8 cellular contexts compared by ENCODE assay signal in the genomic region with DNA sequence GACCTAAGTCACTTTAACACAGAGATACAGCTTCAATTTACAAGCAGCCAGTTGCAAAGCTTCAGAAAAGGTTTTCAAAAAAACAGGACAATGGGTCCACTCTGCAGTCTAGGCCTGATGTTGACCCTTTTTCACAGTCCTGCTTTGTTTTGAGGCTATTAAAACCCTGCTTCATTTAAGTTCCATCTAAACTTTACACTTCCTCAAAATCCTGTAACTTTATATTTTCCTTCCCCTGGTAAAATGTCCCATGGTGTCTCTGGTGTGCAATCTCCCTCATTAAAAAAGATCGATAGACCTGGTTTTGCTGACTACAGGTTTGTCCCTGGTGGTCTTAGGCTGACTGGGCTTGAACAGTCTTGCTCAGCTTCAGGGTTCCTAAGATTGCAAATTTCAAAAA. TPM values are rescaled to one million over a fixed set of nuclear protein-coding genes. Genes with fewer than 3 reads are reported as not detected.
DNase-seq lines count a peak whose midpoint lies in the region; ATAC-seq and TF ChIP-seq lines count a peak whose summit lies in the region.

No MANE protein-coding gene starts in this region.

- H3K27me3 ChIP-seq in adrenal gland (no peaks in the 10 kb centered on the region), liver (ENCODE audit: control insufficient read depth in 4 of 4, insufficient read depth in 4 of 4, low read length in 3 of 4) (no peaks in the 10 kb centered on the region), thoracic aorta (replicated peaks; ENCODE audit: insufficient read depth) (no peaks in the 10 kb centered on the region)

- H3K9me3 ChIP-seq in adrenal gland (replicated peaks in 1 of 3) (no peaks in the 10 kb centered on the region), liver (ENCODE audit: control insufficient read depth in 4 of 4, low read length in 3 of 4) (no peaks in the 10 kb centered on the region), thoracic aorta (no peaks in the 10 kb centered on the region)

- H3K36me3 ChIP-seq in adrenal gland (replicated peaks in 1 of 2) (no peaks in the 10 kb centered on the region), liver (ENCODE audit: control insufficient read depth in 4 of 4, insufficient read depth in 3 of 4, low read depth in 1 of 4, low read length in 3 of 4) (peaks cover 0 to 2% (median 0%) of the 10 kb centered on the region in 4 donors), thoracic aorta (no peaks in the 10 kb centered on the region)

- H3K4me3 ChIP-seq in adrenal gland (peak overlapping the region in 2 of 4 donors; percentile 59 to 80), liver (ENCODE audit: low read depth in 1 of 3, low read length in 3 of 3) (peak overlapping the region in 2 of 3 donors; percentile 52 to 86), thoracic aorta (peak overlapping the region; percentile 79)

- WGBS in adrenal gland, 4 donors: 74 to 87% (median 82%) methylated on average over 1 of the region's 1 CpG
- WGBS in liver: 90% methylated on average over 1 of the region's 1 CpG

- H3K27me3 Mint-ChIP-seq in activated T-cell treated with anti-CD3 and anti-CD28 coated beads, Interleukin-2, amount 50 U/mL, for 24 hours: no peaks in the 10 kb centered on the region

- H3K36me3 Mint-ChIP-seq in activated T-cell treated with anti-CD3 and anti-CD28 coated beads, Interleukin-2, amount 50 U/mL, for 24 hours (ENCODE audit: low read depth): peaks cover 25% of the 10 kb centered on the region

- TF ChIP-seq POLR2A in adrenal gland (IDR thresholded peaks at IDR 0.05): no peak

- H3K27ac ChIP-seq in adrenal gland (peak overlapping the region in 3 of 5 donors; percentile 94 to 95 (median 95)), liver (ENCODE audit: low read depth in 1 of 2, low read length in 2 of 2) (peak overlapping the region in 1 of 2 donors; percentile 98), thoracic aorta (peak overlapping the region; percentile 76 to 85)

- peaks cover 6 to 25% of the 10 kb centered on the region in 2 donors for H3K4me1 ChIP-seq in adrenal gland (replicated peaks in 1 of 2)
- H3K4me1 ChIP-seq in liver (ENCODE audit: control insufficient read depth in 4 of 4, insufficient read depth in 4 of 4, low read length in 3 of 4): peaks cover 0 to 29% (median 15%) of the 10 kb centered on the region in 4 donors
- H3K4me1 ChIP-seq in thoracic aorta (ENCODE audit: control insufficient read depth in 1 of 2, low read depth in 2 of 2): peaks cover 8 to 25% of the 10 kb centered on the region in 2 donors

- H3K4me1 Mint-ChIP-seq in activated T-cell treated with anti-CD3 and anti-CD28 coated beads, Interleukin-2, amount 50 U/mL, for 24 hours (ENCODE audit: low read depth): peaks cover 39% of the 10 kb centered on the region

- peak overlapping the region; percentile 98 for H3K27ac Mint-ChIP-seq in activated T-cell treated with anti-CD3 and anti-CD28 coated beads, Interleukin-2, amount 50 U/mL, for 24 hours

- H3K9me3 Mint-ChIP-seq in activated T-cell treated with anti-CD3 and anti-CD28 coated beads, Interleukin-2, amount 50 U/mL, for 24 hours: no peaks in the 10 kb centered on the region

- H3K9ac ChIP-seq in liver (ENCODE audit: low read depth in 1 of 2, low read length in 2 of 2): peak overlapping the region in 1 of 2 donors; percentile 87

- peak overlapping the region; percentile 91 for H3K4me3 Mint-ChIP-seq in activated T-cell treated with anti-CD3 and anti-CD28 coated beads, Interleukin-2, amount 50 U/mL, for 24 hours

- TF ChIP-seq CTCF in adrenal gland (IDR thresholded peaks at IDR 0.05) (no peak), liver (IDR thresholded peaks at IDR 0.05; ENCODE audit: low read depth, low read length, missing input control) (no peak), thoracic aorta (IDR thresholded peaks at IDR 0.05) (no peak)

- ATAC-seq in thoracic aorta (ENCODE audit: insufficient number of reproducible peaks, low FRiP score, low read depth) (no peak), HG02973 (IDR thresholded peaks at IDR 0.05; ENCODE audit: unreplicated experiment) (no peak), left lobe of liver (no peak)

- intact Hi-C loops in adrenal gland (cut with DNase I): loop anchor here in 1 of 2 donors (10.0 kb wide), 1 partner anchor 63 kb away; no protein-coding TSS in a partner anchor

- no peak for TF ChIP-seq RAD21 in liver (IDR thresholded peaks at IDR 0.05)

- DNase-seq in activated T-cell treated with anti-CD3 and anti-CD28 coated beads, Interleukin-2, amount 50 U/mL, for 24 hours: no peak
- DNase-seq in activated T-cell treated with anti-CD3 and anti-CD28 coated beads, Interleukin-2, amount 50 U/mL, for 48 hours: no peak
- no peak for DNase-seq in adrenal gland
- no peak for DNase-seq in thoracic aorta (ENCODE audit: low spot score)
- DNase-seq in NCI-H2227 (lab: John Stamatoyannopoulos, UW; ENCODE audit: unreplicated experiment): no peak
- DNase-seq in left lobe of liver (ENCODE audit: low spot score): no peak

TF ChIP-seq in liver, 16 proteins besides CTCF, POLR2A, EP300 and RAD21 (continues in another document):
- TF ChIP-seq RXRA (IDR thresholded peaks at IDR 0.05) (no peak), FOXA1 (IDR thresholded peaks at IDR 0.05) (no peak), JUND (IDR thresholded peaks at IDR 0.05) (no peak), EGR1 (IDR thresholded peaks at IDR 0.05; ENCODE audit: low read depth in 2 of 2) (no peak), YY1 (IDR thresholded peaks at IDR 0.05) (no peak), SP1 (IDR thresholded peaks at IDR 0.05) (no peak), NR2F2 (IDR thresholded peaks at IDR 0.05) (no peak), TAF1 (conservative IDR thresholded peaks at IDR 0.05) (no peak), GABPA (IDR thresholded peaks at IDR 0.05 in 1 of 2, conservative IDR thresholded peaks at IDR 0.05 in 1 of 2) (no peak)
- TF ChIP-seq, protein P1, sequence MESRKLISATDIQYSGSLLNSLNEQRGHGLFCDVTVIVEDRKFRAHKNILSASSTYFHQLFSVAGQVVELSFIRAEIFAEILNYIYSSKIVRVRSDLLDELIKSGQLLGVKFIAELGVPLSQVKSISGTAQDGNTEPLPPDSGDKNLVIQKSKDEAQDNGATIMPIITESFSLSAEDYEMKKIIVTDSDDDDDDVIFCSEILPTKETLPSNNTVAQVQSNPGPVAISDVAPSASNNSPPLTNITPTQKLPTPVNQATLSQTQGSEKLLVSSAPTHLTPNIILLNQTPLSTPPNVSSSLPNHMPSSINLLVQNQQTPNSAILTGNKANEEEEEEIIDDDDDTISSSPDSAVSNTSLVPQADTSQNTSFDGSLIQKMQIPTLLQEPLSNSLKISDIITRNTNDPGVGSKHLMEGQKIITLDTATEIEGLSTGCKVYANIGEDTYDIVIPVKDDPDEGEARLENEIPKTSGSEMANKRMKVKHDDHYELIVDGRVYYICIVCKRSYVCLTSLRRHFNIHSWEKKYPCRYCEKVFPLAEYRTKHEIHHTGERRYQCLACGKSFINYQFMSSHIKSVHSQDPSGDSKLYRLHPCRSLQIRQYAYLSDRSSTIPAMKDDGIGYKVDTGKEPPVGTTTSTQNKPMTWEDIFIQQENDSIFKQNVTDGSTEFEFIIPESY (IDR thresholded peaks at IDR 0.05): no peak
- TF ChIP-seq, protein P2, sequence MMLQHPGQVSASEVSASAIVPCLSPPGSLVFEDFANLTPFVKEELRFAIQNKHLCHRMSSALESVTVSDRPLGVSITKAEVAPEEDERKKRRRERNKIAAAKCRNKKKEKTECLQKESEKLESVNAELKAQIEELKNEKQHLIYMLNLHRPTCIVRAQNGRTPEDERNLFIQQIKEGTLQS (IDR thresholded peaks at IDR 0.05): no peak
- TF ChIP-seq, protein P3, sequence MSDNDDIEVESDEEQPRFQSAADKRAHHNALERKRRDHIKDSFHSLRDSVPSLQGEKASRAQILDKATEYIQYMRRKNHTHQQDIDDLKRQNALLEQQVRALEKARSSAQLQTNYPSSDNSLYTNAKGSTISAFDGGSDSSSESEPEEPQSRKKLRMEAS (IDR thresholded peaks at IDR 0.05): no peak
- TF ChIP-seq, protein P4, sequence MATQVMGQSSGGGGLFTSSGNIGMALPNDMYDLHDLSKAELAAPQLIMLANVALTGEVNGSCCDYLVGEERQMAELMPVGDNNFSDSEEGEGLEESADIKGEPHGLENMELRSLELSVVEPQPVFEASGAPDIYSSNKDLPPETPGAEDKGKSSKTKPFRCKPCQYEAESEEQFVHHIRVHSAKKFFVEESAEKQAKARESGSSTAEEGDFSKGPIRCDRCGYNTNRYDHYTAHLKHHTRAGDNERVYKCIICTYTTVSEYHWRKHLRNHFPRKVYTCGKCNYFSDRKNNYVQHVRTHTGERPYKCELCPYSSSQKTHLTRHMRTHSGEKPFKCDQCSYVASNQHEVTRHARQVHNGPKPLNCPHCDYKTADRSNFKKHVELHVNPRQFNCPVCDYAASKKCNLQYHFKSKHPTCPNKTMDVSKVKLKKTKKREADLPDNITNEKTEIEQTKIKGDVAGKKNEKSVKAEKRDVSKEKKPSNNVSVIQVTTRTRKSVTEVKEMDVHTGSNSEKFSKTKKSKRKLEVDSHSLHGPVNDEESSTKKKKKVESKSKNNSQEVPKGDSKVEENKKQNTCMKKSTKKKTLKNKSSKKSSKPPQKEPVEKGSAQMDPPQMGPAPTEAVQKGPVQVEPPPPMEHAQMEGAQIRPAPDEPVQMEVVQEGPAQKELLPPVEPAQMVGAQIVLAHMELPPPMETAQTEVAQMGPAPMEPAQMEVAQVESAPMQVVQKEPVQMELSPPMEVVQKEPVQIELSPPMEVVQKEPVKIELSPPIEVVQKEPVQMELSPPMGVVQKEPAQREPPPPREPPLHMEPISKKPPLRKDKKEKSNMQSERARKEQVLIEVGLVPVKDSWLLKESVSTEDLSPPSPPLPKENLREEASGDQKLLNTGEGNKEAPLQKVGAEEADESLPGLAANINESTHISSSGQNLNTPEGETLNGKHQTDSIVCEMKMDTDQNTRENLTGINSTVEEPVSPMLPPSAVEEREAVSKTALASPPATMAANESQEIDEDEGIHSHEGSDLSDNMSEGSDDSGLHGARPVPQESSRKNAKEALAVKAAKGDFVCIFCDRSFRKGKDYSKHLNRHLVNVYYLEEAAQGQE (IDR thresholded peaks at IDR 0.05): no peak

RNA-seq across cellular contexts. Expression of a gene that starts 5.1 kb away (rescaled TPM):
- total RNA-seq in adrenal gland (1,000 to 10,000 TPM in 4 of 8 donors, 100 to 1,000 TPM in 4; 235 to 1,616 (median 825) TPM), liver (100 to 1,000 TPM in 1 of 2 donors, 10 to 100 TPM in 1; 82.6 to 169 TPM), thoracic aorta (100 to 1,000 TPM; 145 to 291 TPM), left lobe of liver (638 TPM)
- polyA plus RNA-seq in adrenal gland (1,000 to 10,000 TPM in 2 of 3 donors, 100 to 1,000 TPM in 1; 803 to 2,243 (median 2,022) TPM), liver (100 to 1,000 TPM; 201 to 383 TPM)

RNA-seq across cellular contexts. Expression of a gene that starts 24.9 kb away (rescaled TPM):
- 10 to 100 TPM in 1 of 8 donors, 1 to 10 TPM in 6, under 1 TPM in 1; 0.79 to 11.0 (median 6.9) TPM for total RNA-seq in adrenal gland
- 1 to 10 TPM in 2 of 3 donors, under 1 TPM in 1; 0.77 to 4.9 (median 1.2) TPM for polyA plus RNA-seq in adrenal gland
- total RNA-seq in liver: 1 to 10 TPM; 4.9 to 5.9 TPM
- 1 to 10 TPM; 1.3 to 1.7 TPM for polyA plus RNA-seq in liver
- 1 to 10 TPM; 3.8 to 4.0 TPM for total RNA-seq in thoracic aorta
- 6.1 TPM for total RNA-seq in left lobe of liver

RNA-seq across cellular contexts. Expression of a gene that starts 53.8 kb away (rescaled TPM):
- total RNA-seq in adrenal gland: 10 to 100 TPM in 1 of 8 donors, 1 to 10 TPM in 6, under 1 TPM in 1; 0.97 to 10.1 (median 4.2) TPM
- 1 to 10 TPM; 1.3 to 2.6 (median 2.5) TPM for polyA plus RNA-seq in adrenal gland
- 1 to 10 TPM; 2.4 to 7.1 TPM for total RNA-seq in liver
- polyA plus RNA-seq in liver: 1 to 10 TPM in 1 of 2 donors, under 1 TPM in 1; 0.95 to 1.0 TPM
- total RNA-seq in thoracic aorta: 1 to 10 TPM; 2.8 to 3.1 TPM
- 1.0 TPM for total RNA-seq in left lobe of liver
